Comparison of ENCODE assay signal across 26 cellular contexts in genomic region chr18:79940814-79941472, GRCh38. TPM values are rescaled to one million over a fixed set of nuclear protein-coding genes. Genes with fewer than 3 reads are reported as not detected.
DNase-seq lines count a peak whose midpoint lies in the region; ATAC-seq and TF ChIP-seq lines count a peak whose summit lies in the region.
"Had no signal": no experiment of that assay in that cellular context is flagged by ENCODE, and none has a peak within 500 bp of the region (broad histone marks: within the 10 kb centered on the region; RNA-seq: fewer than 3 reads in every experiment).

No MANE protein-coding gene starts in this region.

- intact Hi-C loops in mucosa of descending colon (cut with DNase I, micrococcal nuclease): no loop called here

- H3K4me3 ChIP-seq in coronary artery: no peak overlapping the region
- no peak overlapping the region for H3K4me3 ChIP-seq in mucosa of descending colon
- H3K4me3 ChIP-seq: A549 had no signal

- H3K9me3 ChIP-seq in mucosa of descending colon: no peaks in the 10 kb centered on the region
- H3K9me3 ChIP-seq: A549, BE2C had no signal

- no peaks in the 10 kb centered on the region for H3K9me3 Mint-ChIP-seq in type B pancreatic cell

- H3K27ac Mint-ChIP-seq in type B pancreatic cell: no peak overlapping the region
- H3K27ac Mint-ChIP-seq: activated CD8-positive, alpha-beta T cell treated with anti-CD3 and anti-CD28 coated beads for 36 hours; activated T-cell treated with anti-CD3 and anti-CD28 coated beads, Interleukin-2, amount 50 U/mL, for 72 hours; progenitor cell of endocrine pancreas had no signal

- no peaks in the 10 kb centered on the region for H3K27me3 Mint-ChIP-seq in type B pancreatic cell
- H3K27me3 Mint-ChIP-seq: activated CD8-positive, alpha-beta T cell treated with anti-CD3 and anti-CD28 coated beads for 36 hours; brain; progenitor cell of endocrine pancreas had no signal

- DNase-seq in activated effector memory CD4-positive, alpha-beta T cell treated with anti-CD3 and anti-CD28 coated beads, Interleukin-2, amount 50 U/mL, for 16 hours: peak; percentile 51
- no peak for DNase-seq in activated effector memory CD4-positive, alpha-beta T cell treated with Interleukin-2 at 50 U/mL for 16 hours
- DNase-seq in coronary artery (ENCODE audit: low spot score): peak; percentile 41
- peak; percentile 4 to 34 (median 23) for DNase-seq in mucosa of descending colon
- peak; percentile 55 for DNase-seq in type B pancreatic cell (ENCODE audit: extremely low spot score, unreplicated experiment)
- DNase-seq in CD1c-positive myeloid dendritic cell (ENCODE audit: extremely low spot score): no peak
- no peak for DNase-seq in NCI-H1105 treated with DMSO at 0.1 percent for 48 hours (lab: John Stamatoyannopoulos, UW)
- no peak for DNase-seq in GDM1 (lab: John Stamatoyannopoulos, UW)
- DNase-seq: activated CD4-positive, CD25-positive, alpha-beta regulatory T cell; activated CD8-positive, alpha-beta T cell treated with anti-CD3 and anti-CD28 coated beads for 36 hours; activated T-cell treated with anti-CD3 and anti-CD28 coated beads, Interleukin-2, amount 50 U/mL, for 72 hours; BE2C; COR-L47; EL; Karpas-422; left cardiac atrium; NCI-H187 treated with DMSO at 0.1 percent for 48 hours; NCI-H748 treated with DMSO at 0.1 percent for 48 hours; stimulated activated naive CD4-positive, alpha-beta T cell; T1000; trophoblast cell had no signal

- H3K36me3 ChIP-seq in mucosa of descending colon (ENCODE audit: low read depth): no peaks in the 10 kb centered on the region
- H3K36me3 ChIP-seq: BE2C had no signal

- no peak overlapping the region for H3K4me3 Mint-ChIP-seq in type B pancreatic cell
- H3K4me3 Mint-ChIP-seq: activated CD8-positive, alpha-beta T cell treated with anti-CD3 and anti-CD28 coated beads for 36 hours; activated T-cell treated with anti-CD3 and anti-CD28 coated beads, Interleukin-2, amount 50 U/mL, for 72 hours; brain had no signal

- peaks cover 13% of the 10 kb centered on the region for H3K4me1 Mint-ChIP-seq in type B pancreatic cell (ENCODE audit: unreplicated experiment)

- no peak overlapping the region for H3K27ac ChIP-seq in coronary artery
- H3K27ac ChIP-seq: A549 had no signal

- H3K4me1 ChIP-seq in mucosa of descending colon (ENCODE audit: low read depth): peaks cover 45% of the 10 kb centered on the region
- H3K4me1 ChIP-seq: A549, BE2C had no signal

- TF ChIP-seq CTCF in coronary artery (IDR thresholded peaks at IDR 0.05) (no peak), mucosa of descending colon (IDR thresholded peaks at IDR 0.05) (no peak), type B pancreatic cell (conservative IDR thresholded peaks at IDR 0.05) (no peak)

- ATAC-seq in mucosa of descending colon: no peak
- ATAC-seq: A549; activated CD8-positive, alpha-beta T cell treated with anti-CD3 and anti-CD28 coated beads for 36 hours; activated naive CD4-positive, alpha-beta T cell treated with anti-CD3 and anti-CD28 coated beads, Interleukin-2, amount 50 U/mL, for 72 hours; activated T-cell treated with anti-CD3 and anti-CD28 coated beads, Interleukin-2, amount 50 U/mL, for 72 hours; left cardiac atrium; SK-N-SH treated with all-trans-retinoic acid at 6 μM for 48 hours had no signal

- peaks cover 40% of the 10 kb centered on the region for H3K36me3 Mint-ChIP-seq in type B pancreatic cell

RNA-seq across cellular contexts. Expression of gene SLC66A2, which starts 10.5 kb away (rescaled TPM):
- total RNA-seq in mucosa of descending colon: 10 to 100 TPM; 54.5 to 90.1 (median 68.6) TPM
- 39.3 and 39.7 TPM in 2 replicates for total RNA-seq in type B pancreatic cell (ENCODE audit: low replicate concordance)

RNA-seq across cellular contexts. Expression of gene HSBP1L1, which starts 23.5 kb away (rescaled TPM):
- 10 to 100 TPM; 33.8 to 73.7 (median 68.4) TPM for total RNA-seq in mucosa of descending colon
- 9.9 and 25.0 TPM in 2 replicates for total RNA-seq in type B pancreatic cell (ENCODE audit: low replicate concordance)

RNA-seq across cellular contexts. Expression of gene TXNL4A, which starts 47.4 kb away (rescaled TPM):
- total RNA-seq in mucosa of descending colon: 10 to 100 TPM; 64.1 to 83.4 (median 76.7) TPM
- total RNA-seq in type B pancreatic cell (ENCODE audit: low replicate concordance): 103 and 126 TPM in 2 replicates

Comparison
In these comparisons a context has a peak if more than half of its experiments do, and no peak if none do; other contexts are left out.
1. DNase-seq: peak in activated effector memory CD4-positive, alpha-beta T cell treated with anti-CD3 and anti-CD28 coated beads, Interleukin-2, amount 50 U/mL, for 16 hours (single experiment), coronary artery (single experiment), mucosa of descending colon (3 of 3) and type B pancreatic cell (single experiment); none in activated effector memory CD4-positive, alpha-beta T cell treated with Interleukin-2 at 50 U/mL for 16 hours (single experiment), CD1c-positive myeloid dendritic cell (single experiment), NCI-H1105 treated with DMSO at 0.1 percent for 48 hours (single experiment) and GDM1 (single experiment).